8 cellular contexts compared by ENCODE assay signal in the genomic region with DNA sequence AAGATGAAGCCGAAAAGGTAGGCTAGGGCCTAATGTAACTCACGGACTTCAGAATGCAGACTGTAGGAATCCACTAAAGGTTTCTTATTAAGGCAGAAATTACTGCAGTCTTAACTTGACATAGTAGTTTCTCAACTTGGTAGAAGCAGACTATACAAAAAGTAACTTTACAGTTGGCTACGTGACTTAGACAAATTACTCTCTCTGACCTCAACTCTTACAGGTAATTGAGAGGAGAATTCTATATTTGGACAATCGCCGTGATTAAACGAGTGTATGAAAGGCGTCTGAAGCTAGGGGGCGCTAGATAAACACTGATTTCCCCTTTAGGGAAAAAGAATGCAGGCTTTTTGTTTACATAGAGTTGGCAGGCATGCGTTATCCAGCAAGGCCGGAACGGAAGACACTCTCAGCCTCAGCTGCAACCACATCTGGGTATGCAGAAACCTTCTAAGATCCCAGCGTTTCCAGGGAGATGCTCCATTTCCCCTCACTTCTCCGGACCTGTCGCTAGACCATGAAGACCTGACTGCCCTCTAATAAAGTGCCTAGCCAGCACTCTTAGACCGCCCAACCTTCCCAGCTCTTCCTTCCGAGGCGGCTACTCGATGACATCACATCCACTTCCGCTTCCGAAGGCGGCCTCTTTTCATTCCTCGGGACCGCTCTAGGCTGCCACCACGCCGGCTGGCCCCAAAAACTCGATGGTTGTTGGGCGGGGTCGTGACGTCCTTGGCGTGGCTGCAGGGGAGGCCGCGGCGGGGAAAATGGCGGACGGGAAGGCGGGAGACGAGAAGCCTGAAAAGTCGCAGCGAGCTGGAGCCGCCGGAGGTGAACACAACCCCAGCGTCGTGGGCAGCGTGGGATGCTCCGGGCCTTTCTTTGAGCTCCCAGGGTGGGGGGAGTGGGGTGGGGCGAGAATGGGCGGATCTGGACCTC. TPM values are rescaled to one million over a fixed set of nuclear protein-coding genes. Genes with fewer than 3 reads are reported as not detected.
A peak's percentile ranks its signal among the peaks of the same experiment; 100 is the strongest.
DNase-seq lines count a peak whose midpoint lies in the region; TF ChIP-seq lines count a peak whose summit lies in the region.

A gene with protein sequence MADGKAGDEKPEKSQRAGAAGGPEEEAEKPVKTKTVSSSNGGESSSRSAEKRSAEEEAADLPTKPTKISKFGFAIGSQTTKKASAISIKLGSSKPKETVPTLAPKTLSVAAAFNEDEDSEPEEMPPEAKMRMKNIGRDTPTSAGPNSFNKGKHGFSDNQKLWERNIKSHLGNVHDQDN (plus strand): TSS at position 732 of the 939 bp plus-strand sequence. CDS start 36 bp downstream, at position 768.

- H3K9me3 Mint-ChIP-seq in H9 (no peaks in the 10 kb centered on the region), neural crest cell (no peaks in the 10 kb centered on the region)

- H3K27ac ChIP-seq in H9 (ENCODE audit: insufficient read length, low read depth, low read length), result peak within 1 kb of the TSS; percentile 68

- peak within 1 kb of the TSS; percentile 90 to 93 for H3K4me3 Mint-ChIP-seq in H9
- peak within 1 kb of the TSS; percentile 95 for H3K4me3 Mint-ChIP-seq in neural crest cell

- no peak within 1 kb of the TSS for H2AFZ ChIP-seq in H9 (ENCODE audit: low read length)

- no peak within 1 kb of the TSS for H2BK20ac ChIP-seq in H9 (ENCODE audit: low read depth, low read length, poor library complexity, severe bottlenecking)

- H3K18ac ChIP-seq in H9 (ENCODE audit: insufficient read length, low read depth, low read length), result peak within 1 kb of the TSS; percentile 94

- H2BK5ac ChIP-seq in H9 (ENCODE audit: insufficient read length, low read length), result peak within 1 kb of the TSS; percentile 26

- H3K79me2 ChIP-seq in H9 (ENCODE audit: insufficient read depth, low read length), result peaks cover 14% of the 10 kb centered on the region; the same call in 1 of the 2 replicates

- H2AK5ac ChIP-seq in H9 (ENCODE audit: insufficient read length, low read length), result no peak within 1 kb of the TSS

- H3K23me2 ChIP-seq in H9 (ENCODE audit: insufficient read length, low read depth, low read length, poor library complexity, severe bottlenecking), result no peaks in the 10 kb centered on the region

- H3K4me3 ChIP-seq in MG63, result peak within 1 kb of the TSS; percentile 84
- peak within 1 kb of the TSS; percentile 91 for H3K4me3 ChIP-seq in fibroblast of villous mesenchyme (ENCODE audit: low read depth, low read length)

- H2BK12ac ChIP-seq in H9 (ENCODE audit: insufficient read length, low read depth, low read length), result no peak within 1 kb of the TSS

- no peak within 1 kb of the TSS for H4K8ac ChIP-seq in H9 (replicated peaks; ENCODE audit: insufficient read length, low read depth, low read length)

- in situ Hi-C loops in G401 (cut with HindIII; ENCODE audit: low sequenced_read_pairs), result no loop called here

- peak within 1 kb of the TSS; percentile 94 for H3K14ac ChIP-seq in H9 (ENCODE audit: insufficient read depth, low read length)

- no peaks in the 10 kb centered on the region for H3K79me1 ChIP-seq in H9 (ENCODE audit: insufficient read depth, low read depth, low read length, poor library complexity, severe bottlenecking)

- H3K4ac ChIP-seq in H9 (ENCODE audit: low read depth, low read length), result peak within 1 kb of the TSS; percentile 15; the same call in 1 of the 2 replicates

- peak within 1 kb of the TSS; percentile 74 for H3K4me2 ChIP-seq in H9 (ENCODE audit: insufficient read depth, insufficient read length, low read length)

- H3K4me1 Mint-ChIP-seq in H9, result peaks cover 17 to 19% of the 10 kb centered on the region in 2 experiments
- H3K4me1 Mint-ChIP-seq in neural crest cell, result peaks cover 34% of the 10 kb centered on the region

- WGBS in H9 (ENCODE audit: extremely low coverage, insufficient read length, low lambda C conversion rate), result no CpG with 5 or more reads among the region's 47 CpGs

- H3K27me3 Mint-ChIP-seq in H9 (ENCODE audit: low read depth) (no peaks in the 10 kb centered on the region), neural crest cell (ENCODE audit: low read depth) (no peaks in the 10 kb centered on the region)

- peak within 1 kb of the TSS; percentile 54 for H4K5ac ChIP-seq in H9 (ENCODE audit: insufficient read length, low read depth, low read length)

- DNase-seq in G401 (ENCODE audit: low spot score) (peak; percentile 99), H9 (peak; percentile 98), MG63 (peak; percentile 99), SIG-M5 (lab: John Stamatoyannopoulos, UW) (peak; percentile 91), activated gamma-delta T cell treated with Interleukin-2 at 50 U/mL for 16 hours (peak; percentile 99), fibroblast of villous mesenchyme (ENCODE audit: low read depth) (peak; percentile 99), neural crest cell (ENCODE audit: low read depth, low spot score) (peak; percentile 99), stromal cell of bone marrow (ENCODE audit: low read depth) (peak; percentile 99)

- H2BK120ac ChIP-seq in H9 (ENCODE audit: low read depth, low read length, poor library complexity, severe bottlenecking), result no peak within 1 kb of the TSS

- no peak within 1 kb of the TSS for H3T11ph ChIP-seq in H9 (ENCODE audit: low read length)

- H3K27ac Mint-ChIP-seq in H9 (peak within 1 kb of the TSS; percentile 98 to 100 (median 99)), neural crest cell (ENCODE audit: unreplicated experiment) (peak within 1 kb of the TSS; percentile 100)

- no peak within 1 kb of the TSS for H3K23ac ChIP-seq in H9 (ENCODE audit: insufficient read length, low read depth, low read length)

- H2BK15ac ChIP-seq in H9 (ENCODE audit: low read depth, low read length), result no peak within 1 kb of the TSS

- peaks cover 7 to 16% (median 14%) of the 10 kb centered on the region in 3 experiments for H3K36me3 Mint-ChIP-seq in H9 (ENCODE audit: insufficient read depth in 1 of 3, low read depth in 3 of 3)
- H3K36me3 Mint-ChIP-seq in neural crest cell (ENCODE audit: low read depth), result peaks cover 8% of the 10 kb centered on the region

- H3K9me3 ChIP-seq in H9 (ENCODE audit: control insufficient read depth, low read depth, low read length) (no peaks in the 10 kb centered on the region), MG63 (no peaks in the 10 kb centered on the region)

- H3K27me3 ChIP-seq in H9 (ENCODE audit: insufficient read depth, low read length), result no peaks in the 10 kb centered on the region
- H3K27me3 ChIP-seq in MG63, result no peaks in the 10 kb centered on the region

- H3K36me3 ChIP-seq in MG63, result peaks cover 33% of the 10 kb centered on the region

- H3K9ac ChIP-seq in H9 (ENCODE audit: extremely low read depth, insufficient read length, low read length), result peak within 1 kb of the TSS; percentile 99

- no peaks in the 10 kb centered on the region for H4K20me1 ChIP-seq in H9 (ENCODE audit: control insufficient read depth, insufficient read depth, insufficient read length)

- H3K56ac ChIP-seq in H9 (ENCODE audit: insufficient read length, low read depth, low read length), result no peak within 1 kb of the TSS

- H4K91ac ChIP-seq in H9 (ENCODE audit: insufficient read length, low read depth, low read length), result peak within 1 kb of the TSS; percentile 42

- TF ChIP-seq CTCF in H9 (conservative IDR thresholded peaks at IDR 0.05) (peak; percentile 96), fibroblast of villous mesenchyme (IDR thresholded peaks at IDR 0.05; ENCODE audit: insufficient read depth, low read depth, low read length) (peak; percentile 83), neural crest cell (conservative IDR thresholded peaks at IDR 0.05) (peak; percentile 97)

- H3K4me1 ChIP-seq in H9 (ENCODE audit: insufficient read depth, low read length), result no peaks in the 10 kb centered on the region

RNA-seq across cellular contexts. Expression of the gene that starts here (rescaled TPM):
- total RNA-seq in G401 (2014; rRNA removed; shearing (Covaris generic)), result 123 and 148 TPM in 2 replicates
- total RNA-seq in H9 (2021), result 209 and 216 TPM in 2 replicates
- 127 and 251 TPM in 2 replicates for total RNA-seq in MG63 (2014; rRNA removed; shearing (Covaris generic); ENCODE audit: low replicate concordance)
- total RNA-seq in fibroblast of villous mesenchyme, result 87.9 and 124 TPM in 2 replicates
- 153 and 167 TPM in 2 replicates for total RNA-seq in neural crest cell

Comparison
In these comparisons a context has a peak if more than half of its experiments do, and no peak if none do; other contexts are left out.
1. Peak in every context shown above with its lines: DNase-seq, H3K4me3 ChIP-seq and H3K27ac ChIP-seq.